ENCODE assay signal across 8 cellular contexts in the genomic region with DNA sequence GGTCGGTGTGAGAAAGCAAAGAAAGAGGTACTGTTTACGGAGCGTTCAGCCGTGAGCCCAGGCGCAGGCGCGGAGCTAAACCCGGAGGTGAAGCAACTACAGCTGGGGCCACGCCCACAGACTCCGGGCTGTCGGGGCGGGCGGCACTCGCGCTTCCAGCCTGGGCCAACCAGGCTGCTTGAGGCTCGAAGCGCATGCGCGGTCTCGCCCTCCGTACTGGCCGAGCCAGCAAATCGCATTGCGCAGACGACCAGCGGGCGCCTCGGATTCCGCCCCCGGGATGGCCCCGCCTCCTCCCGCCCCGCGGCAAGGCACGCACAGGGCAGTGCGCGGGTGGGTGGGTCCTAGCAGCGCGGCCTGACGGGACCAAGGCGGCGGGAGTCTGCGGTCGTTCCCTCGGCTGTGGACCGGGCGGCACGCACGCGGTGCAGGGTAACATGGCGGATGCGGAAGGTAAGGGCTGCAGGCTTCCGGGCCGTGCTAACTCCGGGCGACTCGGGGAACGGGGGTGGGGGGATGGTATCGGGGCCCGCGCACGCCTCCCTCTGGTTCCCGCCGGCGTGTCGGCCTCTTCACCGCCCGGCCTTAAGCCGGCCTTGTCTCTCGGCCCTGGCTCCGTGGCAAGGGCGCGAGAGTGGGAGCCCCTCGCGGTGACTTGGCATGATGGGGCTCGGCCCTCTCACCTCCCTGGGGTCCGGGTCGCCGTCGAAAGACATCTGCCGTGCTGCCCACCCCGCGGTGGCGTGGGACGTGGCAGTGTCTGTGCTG. TPM values are rescaled to one million over a fixed set of nuclear protein-coding genes. Genes with fewer than 3 reads are reported as not detected.
DNase-seq lines count a peak whose midpoint lies in the region; ATAC-seq and TF ChIP-seq lines count a peak whose summit lies in the region.

Gene DKC1, plus strand, starts transcription at position 336 of the 768 bp plus-strand sequence. Its CDS starts 102 bp downstream, at position 438.

- H3K36me3 ChIP-seq in DOHH2 (ENCODE audit: control insufficient read depth, low read length) (peaks cover 42% of the 10 kb centered on the region), Karpas-422 (ENCODE audit: insufficient read depth, low read length) (peaks cover 28% of the 10 kb centered on the region), fibroblast of lung (ENCODE audit: control insufficient read depth, insufficient read depth, low read length) (peaks cover 2% of the 10 kb centered on the region)

- H4K20me1 ChIP-seq in DOHH2 (ENCODE audit: control insufficient read depth, insufficient read depth, low read depth, low read length) (peaks cover 2% of the 10 kb centered on the region; the same call in 1 of the 2 replicates), Karpas-422 (ENCODE audit: insufficient read depth, low read depth, low read length) (peaks cover 9% of the 10 kb centered on the region; the same call in 1 of the 2 replicates), fibroblast of lung (ENCODE audit: control insufficient read depth, extremely low read depth, insufficient read depth, low read length) (peaks cover 2% of the 10 kb centered on the region)

- H3K27ac Mint-ChIP-seq in activated T-helper 1 cell treated with anti-CD3 and anti-CD28 coated beads, Interleukin-12 subunit alpha, Interleukin-12 subunit beta, Interleukin-2, Interleukin-4 antibody, amounts not matched to agents 30 ng/mL and 10 ng/mL and 1 ng/mL, durations not matched to agents 14 hours and 24 hours and 36 hours = peak within 1 kb of the TSS; percentile 93
- H3K27ac Mint-ChIP-seq in naive thymus-derived CD8-positive, alpha-beta T cell = peak within 1 kb of the TSS; percentile 87 to 97 (median 92)

- peak within 1 kb of the TSS; percentile 89 for H3K4me3 Mint-ChIP-seq in activated T-helper 1 cell treated with anti-CD3 and anti-CD28 coated beads, Interleukin-12 subunit alpha, Interleukin-12 subunit beta, Interleukin-2, Interleukin-4 antibody, amounts not matched to agents 30 ng/mL and 10 ng/mL and 1 ng/mL, durations not matched to agents 14 hours and 24 hours and 36 hours
- H3K4me3 Mint-ChIP-seq in naive thymus-derived CD8-positive, alpha-beta T cell = peak within 1 kb of the TSS; percentile 84 to 92 (median 89)

- no peaks in the 10 kb centered on the region for H3F3A ChIP-seq in DOHH2 (ENCODE audit: control insufficient read depth, insufficient read depth)

- intact Hi-C loops in activated T-helper 1 cell treated with anti-CD3 and anti-CD28 coated beads, Interleukin-12 subunit alpha, Interleukin-12 subunit beta, Interleukin-2, Interleukin-4 antibody, amounts not matched to agents 30 ng/mL and 10 ng/mL and 1 ng/mL, durations not matched to agents 14 hours and 24 hours and 36 hours (cut with micrococcal nuclease) = loop anchor here (1.0 to 2.0 kb wide), 5 partner anchors 12 to 64 kb away; no protein-coding TSS in a partner anchor

- H3K4me1 ChIP-seq in DOHH2 (ENCODE audit: control insufficient read depth, low read length) = peaks cover 21% of the 10 kb centered on the region
- H3K4me1 ChIP-seq in Karpas-422 (ENCODE audit: low read length) = peaks cover 14% of the 10 kb centered on the region
- H3K4me1 ChIP-seq in fibroblast of lung (ENCODE audit: control insufficient read depth, extremely low read depth, insufficient read depth, low read length) = no peaks in the 10 kb centered on the region

- DNase-seq in Karpas-422 (peak; percentile 97), RKO (ENCODE audit: low spot score) (peak; percentile 94), fibroblast of lung (ENCODE audit: low read depth in 2 of 2) (peak; percentile 90 to 94)
- DNase-seq in activated T-helper 1 cell treated with anti-CD3 and anti-CD28 coated beads, Interleukin-12 subunit alpha, Interleukin-12 subunit beta, Interleukin-2, Interleukin-4 antibody, amounts not matched to agents 30 ng/mL and 10 ng/mL and 1 ng/mL, durations not matched to agents 14 hours and 24 hours and 36 hours (ENCODE audit: low spot score) = peak; percentile 93
- peak; percentile 82 to 96 (median 92) for DNase-seq in naive thymus-derived CD8-positive, alpha-beta T cell
- peak; percentile 86 to 94 (median 91) for DNase-seq in stimulated activated naive CD4-positive, alpha-beta T cell (lab: John Stamatoyannopoulos, UW)

- peak within 1 kb of the TSS; percentile 85 for H3K27ac ChIP-seq in DOHH2 (ENCODE audit: low read depth, low read length)
- H3K27ac ChIP-seq in Karpas-422 (ENCODE audit: low read length) = peak within 1 kb of the TSS; percentile 75
- peak within 1 kb of the TSS; percentile 73 for H3K27ac ChIP-seq in fibroblast of lung (ENCODE audit: insufficient read depth, low read length)

- TF ChIP-seq CTCF in DOHH2 (IDR thresholded peaks at IDR 0.05; ENCODE audit: low read depth, low read length, poor library complexity, severe bottlenecking) = no peak
- no peak for TF ChIP-seq CTCF in fibroblast of lung (conservative IDR thresholded peaks at IDR 0.05 in 1 of 2, IDR thresholded peaks at IDR 0.05 in 1 of 2; ENCODE audit: low read depth in 1 of 2, low read length in 2 of 2)

- H3K79me2 ChIP-seq in DOHH2 (ENCODE audit: control insufficient read depth, low read length) = peaks cover 49% of the 10 kb centered on the region
- peaks cover 31% of the 10 kb centered on the region for H3K79me2 ChIP-seq in Karpas-422 (ENCODE audit: low read length)
- H3K79me2 ChIP-seq in fibroblast of lung (ENCODE audit: control insufficient read depth, insufficient read depth, low read length) = peaks cover 21% of the 10 kb centered on the region

- H3K4me1 Mint-ChIP-seq in activated T-helper 1 cell treated with anti-CD3 and anti-CD28 coated beads, Interleukin-12 subunit alpha, Interleukin-12 subunit beta, Interleukin-2, Interleukin-4 antibody, amounts not matched to agents 30 ng/mL and 10 ng/mL and 1 ng/mL, durations not matched to agents 14 hours and 24 hours and 36 hours (ENCODE audit: low read depth) = peaks cover 31% of the 10 kb centered on the region
- peaks cover 2 to 24% (median 17%) of the 10 kb centered on the region in 4 donors for H3K4me1 Mint-ChIP-seq in naive thymus-derived CD8-positive, alpha-beta T cell

- no peaks in the 10 kb centered on the region for H3K9me3 Mint-ChIP-seq in activated T-helper 1 cell treated with anti-CD3 and anti-CD28 coated beads, Interleukin-12 subunit alpha, Interleukin-12 subunit beta, Interleukin-2, Interleukin-4 antibody, amounts not matched to agents 30 ng/mL and 10 ng/mL and 1 ng/mL, durations not matched to agents 14 hours and 24 hours and 36 hours
- H3K9me3 Mint-ChIP-seq in naive thymus-derived CD8-positive, alpha-beta T cell = no peaks in the 10 kb centered on the region

- POLR2A ChIA-PET in naive thymus-derived CD8-positive, alpha-beta T cell (lab: Charles Lee) = interaction anchor here (0.6 to 3.3 kb wide), 14 partner anchors 12 to 836 kb away, joined by 3 to 43 read pairs (median 4); partner anchors contain the start of genes G6PD, GAB3, HCFC1 and MPP1

- peak; percentile 79 for ATAC-seq in GM21825 (IDR thresholded peaks at IDR 0.05; ENCODE audit: unreplicated experiment)
- peak; percentile 85 to 87 for ATAC-seq in naive thymus-derived CD8-positive, alpha-beta T cell

- H3K36me3 Mint-ChIP-seq in activated T-helper 1 cell treated with anti-CD3 and anti-CD28 coated beads, Interleukin-12 subunit alpha, Interleukin-12 subunit beta, Interleukin-2, Interleukin-4 antibody, amounts not matched to agents 30 ng/mL and 10 ng/mL and 1 ng/mL, durations not matched to agents 14 hours and 24 hours and 36 hours (ENCODE audit: low read depth) = peaks cover 22% of the 10 kb centered on the region
- peaks cover 0 to 30% (median 7%) of the 10 kb centered on the region in 3 donors for H3K36me3 Mint-ChIP-seq in naive thymus-derived CD8-positive, alpha-beta T cell

- H3K27me3 ChIP-seq in DOHH2 (ENCODE audit: control insufficient read depth, low read length) (no peaks in the 10 kb centered on the region), Karpas-422 (ENCODE audit: low read length) (no peaks in the 10 kb centered on the region), fibroblast of lung (ENCODE audit: control insufficient read depth, insufficient read depth, low read length) (no peaks in the 10 kb centered on the region)

- H3K4me2 ChIP-seq in DOHH2 (ENCODE audit: low read length) = peak within 1 kb of the TSS; percentile 81
- H3K4me2 ChIP-seq in Karpas-422 (ENCODE audit: low read depth, low read length, poor library complexity, severe bottlenecking) = peak within 1 kb of the TSS; percentile 76
- peak within 1 kb of the TSS; percentile 92 for H3K4me2 ChIP-seq in fibroblast of lung (ENCODE audit: extremely low read depth, insufficient read depth, low read length)

- H3K27me3 Mint-ChIP-seq in activated T-helper 1 cell treated with anti-CD3 and anti-CD28 coated beads, Interleukin-12 subunit alpha, Interleukin-12 subunit beta, Interleukin-2, Interleukin-4 antibody, amounts not matched to agents 30 ng/mL and 10 ng/mL and 1 ng/mL, durations not matched to agents 14 hours and 24 hours and 36 hours (ENCODE audit: insufficient read depth) = no peaks in the 10 kb centered on the region
- no peaks in the 10 kb centered on the region for H3K27me3 Mint-ChIP-seq in naive thymus-derived CD8-positive, alpha-beta T cell

- H3K9me2 ChIP-seq in DOHH2 (replicated peaks; ENCODE audit: control insufficient read depth, low read length) (no peaks in the 10 kb centered on the region), Karpas-422 (replicated peaks; ENCODE audit: insufficient read depth, low read length) (no peaks in the 10 kb centered on the region)

- H3K9ac ChIP-seq in Karpas-422 (ENCODE audit: low read length) (peak within 1 kb of the TSS; percentile 87), fibroblast of lung (ENCODE audit: insufficient read depth, low read length) (peak within 1 kb of the TSS; percentile 83)

- peak within 1 kb of the TSS; percentile 96 for H3K4me3 ChIP-seq in DOHH2 (ENCODE audit: low read length)
- H3K4me3 ChIP-seq in Karpas-422 (ENCODE audit: low read length) = peak within 1 kb of the TSS; percentile 68
- H3K4me3 ChIP-seq in fibroblast of lung (replicated peaks in 1 of 4; ENCODE audit: control extremely low read depth in 1 of 4, insufficient read depth in 1 of 4, low read depth in 3 of 4, low read length in 4 of 4) = peak within 1 kb of the TSS; percentile 66 to 86 (median 74)

- 0 out of 2 replicates have a peak within 1 kb of the TSS, but pooled peaks have one; percentile 73 for H2AFZ ChIP-seq in Karpas-422 (ENCODE audit: low read length)
- H2AFZ ChIP-seq in fibroblast of lung (ENCODE audit: low read length) = peak within 1 kb of the TSS; percentile 95

- H3K9me3 ChIP-seq in DOHH2 (ENCODE audit: control insufficient read depth, insufficient read depth, low read length) = no peaks in the 10 kb centered on the region
- H3K9me3 ChIP-seq in Karpas-422 (ENCODE audit: low read length) = no peaks in the 10 kb centered on the region
- no peaks in the 10 kb centered on the region for H3K9me3 ChIP-seq in fibroblast of lung (ENCODE audit: control insufficient read depth, insufficient read depth, low read depth, low read length)

RNA-seq across cellular contexts. Expression of gene DKC1, which starts in this region (rescaled TPM):
- 58.6 and 94.0 TPM in 2 replicates for total RNA-seq in Karpas-422 (2014; rRNA removed; shearing (Covaris generic); ENCODE audit: low replicate concordance)
- 186 and 188 TPM in 2 replicates for total RNA-seq in activated T-helper 1 cell treated with anti-CD3 and anti-CD28 coated beads, Interleukin-12 subunit alpha, Interleukin-12 subunit beta, Interleukin-2, Interleukin-4 antibody, amounts not matched to agents 30 ng/mL and 10 ng/mL and 1 ng/mL, durations not matched to agents 14 hours and 24 hours and 36 hours
- 30.2 and 31.1 TPM in 2 replicates for total RNA-seq in fibroblast of lung
- polyA plus RNA-seq in fibroblast of lung = 42.4 and 66.8 TPM in 2 replicates
- 33.7 and 55.4 TPM in 2 replicates for polyA plus RNA-seq in fibroblast of lung (2012)
- polyA minus RNA-seq in fibroblast of lung (ENCODE audit: low replicate concordance) = 20.9 and 32.6 TPM in 2 replicates
- 10 to 100 TPM; 74.7 to 93.7 TPM for total RNA-seq in naive thymus-derived CD8-positive, alpha-beta T cell
- polyA plus RNA-seq in naive thymus-derived CD8-positive, alpha-beta T cell = 10 to 100 TPM; 38.6 to 56.5 (median 44.2) TPM

Comparison
In these comparisons a context has a peak if more than half of its experiments do, and no peak if none do; other contexts are left out.
1. Peak in every context shown above with its lines: DNase-seq, ATAC-seq, H3K4me3 ChIP-seq and H3K27ac ChIP-seq.